Comparison of ENCODE assay signal across 1 cellular context in the genomic region with DNA sequence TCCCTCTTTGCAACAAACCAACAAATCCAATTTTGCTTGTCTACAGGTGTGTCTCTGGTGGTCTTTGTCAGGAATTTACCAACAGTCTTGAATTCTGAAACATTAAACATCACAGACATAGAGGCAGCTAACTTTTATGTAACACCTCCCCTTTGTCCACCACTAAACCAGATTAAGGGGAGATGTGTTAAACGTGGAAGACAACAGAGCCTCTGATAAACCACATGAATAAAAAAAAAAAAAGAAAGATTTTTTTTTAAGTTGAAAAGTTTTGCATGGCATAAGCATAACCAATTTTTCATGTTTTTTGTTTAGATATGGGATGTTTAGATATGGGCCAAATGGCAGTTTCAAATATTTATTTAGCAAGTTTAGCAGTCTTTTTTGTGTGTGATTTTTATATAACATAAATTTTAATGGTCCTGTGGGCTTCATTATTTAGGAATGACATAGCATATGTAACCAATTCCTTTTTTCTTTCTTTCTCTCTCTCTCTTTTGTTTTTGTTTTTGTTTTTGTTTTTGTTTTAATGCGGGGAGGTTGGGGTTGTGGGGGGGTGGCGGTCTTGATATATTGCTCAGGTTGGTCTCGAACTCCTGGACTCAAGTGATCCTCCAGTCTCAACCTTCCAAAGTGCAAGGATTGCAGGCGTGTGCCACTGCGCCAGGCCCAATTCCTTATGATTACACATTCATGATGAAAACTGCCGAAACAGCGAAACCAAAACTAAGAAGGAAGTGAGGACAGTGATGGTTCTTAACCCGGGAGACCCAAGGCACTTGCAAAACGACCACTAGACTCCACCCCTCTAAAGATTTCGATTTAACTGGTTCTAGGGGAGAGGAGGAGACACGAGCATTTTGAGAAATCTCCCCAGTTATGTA.
TF ChIP-seq lines count a peak whose summit lies in the region.

No MANE protein-coding gene starts in this region.

TF ChIP-seq in K562, 482 proteins besides CTCF, POLR2A, EP300 and RAD21 (continued from another document and continues in another):
- TF ChIP-seq FOXM1 (IDR thresholded peaks at IDR 0.05; ENCODE audit: low read depth) (peak; percentile 10; the same call in 1 of the 2 replicates), FOXM1 (CRISPR knock-in tag; IDR thresholded peaks at IDR 0.05; ENCODE audit: low read depth) (no peak), RBM14 (IDR thresholded peaks at IDR 0.05; ENCODE audit: borderline replicate concordance, insufficient read depth, low read depth, low read length) (no peak), TCF3 (CRISPR knock-in tag; IDR thresholded peaks at IDR 0.05) (no peak), KLF6 (CRISPR knock-in tag; IDR thresholded peaks at IDR 0.05; ENCODE audit: borderline replicate concordance) (no peak), ZNF253 (CRISPR knock-in tag; conservative IDR thresholded peaks at IDR 0.05) (no peak), FIP1L1 (IDR thresholded peaks at IDR 0.05; ENCODE audit: low read depth, low read length, poor library complexity, severe bottlenecking) (no peak), GTF2E2 (tag; IDR thresholded peaks at IDR 0.05) (peak; percentile 83; the same call in 1 of the 2 replicates), HMG20B (CRISPR knock-in tag; IDR thresholded peaks at IDR 0.05) (no peak), MCM3 (IDR thresholded peaks at IDR 0.05) (no peak), TCF7L2 (IDR thresholded peaks at IDR 0.05; ENCODE audit: low read depth, low read length) (no peak), JUN (IDR thresholded peaks at IDR 0.05; ENCODE audit: borderline replicate concordance, low read depth, low read length) (peak; percentile 79), JUN (CRISPR knock-in tag; IDR thresholded peaks at IDR 0.05; ENCODE audit: borderline replicate concordance) (no peak), ZNF354B (CRISPR knock-in tag; IDR thresholded peaks at IDR 0.05) (no peak), NR1H2 (CRISPR knock-in tag; IDR thresholded peaks at IDR 0.05) (no peak), KAT2B (IDR thresholded peaks at IDR 0.05; ENCODE audit: low read depth, low read length) (no peak), FOS (IDR thresholded peaks at IDR 0.05; ENCODE audit: extremely low read depth, insufficient read length) (no peak), STAT5A (IDR thresholded peaks at IDR 0.05; ENCODE audit: borderline replicate concordance, low read length) (no peak), TAF1 (IDR thresholded peaks at IDR 0.05; ENCODE audit: control insufficient read depth, extremely low read depth, insufficient read depth, low read length, severe bottlenecking) (no peak), PPARD (CRISPR knock-in tag; IDR thresholded peaks at IDR 0.05) (no peak), ZBTB7A (IDR thresholded peaks at IDR 0.05; ENCODE audit: borderline replicate concordance, control insufficient read depth, low read depth, low read length) (no peak), SP1 (CRISPR knock-in tag; IDR thresholded peaks at IDR 0.05) (no peak), ZNF778 (CRISPR knock-in tag; IDR thresholded peaks at IDR 0.05) (no peak), ADNP (tag; IDR thresholded peaks at IDR 0.05) (no peak), XRCC3 (IDR thresholded peaks at IDR 0.05) (no peak), DIDO1 (tag; IDR thresholded peaks at IDR 0.05; ENCODE audit: low read depth) (no peak), MEF2A (IDR thresholded peaks at IDR 0.05; ENCODE audit: control insufficient read depth, low read depth, low read length) (no peak), HDAC3 (IDR thresholded peaks at IDR 0.05; ENCODE audit: borderline replicate concordance, partially characterized antibody) (no peak), BACH1 (tag; IDR thresholded peaks at IDR 0.05) (no peak), C11orf30 (IDR thresholded peaks at IDR 0.05; ENCODE audit: low read depth) (peak; percentile 85), MTA2 (IDR thresholded peaks at IDR 0.05; ENCODE audit: low read depth) (no peak), SETDB1 (IDR thresholded peaks at IDR 0.05; ENCODE audit: low read length) (no peak), ZNF124 (CRISPR knock-in tag; IDR thresholded peaks at IDR 0.05) (no peak), NCOA1 (IDR thresholded peaks at IDR 0.05; ENCODE audit: low read depth) (peak; percentile 22; the same call in 1 of the 2 replicates), SREBF2 (CRISPR knock-in tag; IDR thresholded peaks at IDR 0.05) (no peak), RBM39 (optimal IDR thresholded peaks at IDR 0.05; ENCODE audit: low read depth, low read length) (no peak)
- TF ChIP-seq, protein P1, sequence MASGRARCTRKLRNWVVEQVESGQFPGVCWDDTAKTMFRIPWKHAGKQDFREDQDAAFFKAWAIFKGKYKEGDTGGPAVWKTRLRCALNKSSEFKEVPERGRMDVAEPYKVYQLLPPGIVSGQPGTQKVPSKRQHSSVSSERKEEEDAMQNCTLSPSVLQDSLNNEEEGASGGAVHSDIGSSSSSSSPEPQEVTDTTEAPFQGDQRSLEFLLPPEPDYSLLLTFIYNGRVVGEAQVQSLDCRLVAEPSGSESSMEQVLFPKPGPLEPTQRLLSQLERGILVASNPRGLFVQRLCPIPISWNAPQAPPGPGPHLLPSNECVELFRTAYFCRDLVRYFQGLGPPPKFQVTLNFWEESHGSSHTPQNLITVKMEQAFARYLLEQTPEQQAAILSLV (tag; IDR thresholded peaks at IDR 0.05): no peak
- TF ChIP-seq, protein P2, sequence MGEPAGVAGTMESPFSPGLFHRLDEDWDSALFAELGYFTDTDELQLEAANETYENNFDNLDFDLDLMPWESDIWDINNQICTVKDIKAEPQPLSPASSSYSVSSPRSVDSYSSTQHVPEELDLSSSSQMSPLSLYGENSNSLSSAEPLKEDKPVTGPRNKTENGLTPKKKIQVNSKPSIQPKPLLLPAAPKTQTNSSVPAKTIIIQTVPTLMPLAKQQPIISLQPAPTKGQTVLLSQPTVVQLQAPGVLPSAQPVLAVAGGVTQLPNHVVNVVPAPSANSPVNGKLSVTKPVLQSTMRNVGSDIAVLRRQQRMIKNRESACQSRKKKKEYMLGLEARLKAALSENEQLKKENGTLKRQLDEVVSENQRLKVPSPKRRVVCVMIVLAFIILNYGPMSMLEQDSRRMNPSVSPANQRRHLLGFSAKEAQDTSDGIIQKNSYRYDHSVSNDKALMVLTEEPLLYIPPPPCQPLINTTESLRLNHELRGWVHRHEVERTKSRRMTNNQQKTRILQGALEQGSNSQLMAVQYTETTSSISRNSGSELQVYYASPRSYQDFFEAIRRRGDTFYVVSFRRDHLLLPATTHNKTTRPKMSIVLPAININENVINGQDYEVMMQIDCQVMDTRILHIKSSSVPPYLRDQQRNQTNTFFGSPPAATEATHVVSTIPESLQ (CRISPR knock-in tag; IDR thresholded peaks at IDR 0.05): no peak
- TF ChIP-seq, protein P3, sequence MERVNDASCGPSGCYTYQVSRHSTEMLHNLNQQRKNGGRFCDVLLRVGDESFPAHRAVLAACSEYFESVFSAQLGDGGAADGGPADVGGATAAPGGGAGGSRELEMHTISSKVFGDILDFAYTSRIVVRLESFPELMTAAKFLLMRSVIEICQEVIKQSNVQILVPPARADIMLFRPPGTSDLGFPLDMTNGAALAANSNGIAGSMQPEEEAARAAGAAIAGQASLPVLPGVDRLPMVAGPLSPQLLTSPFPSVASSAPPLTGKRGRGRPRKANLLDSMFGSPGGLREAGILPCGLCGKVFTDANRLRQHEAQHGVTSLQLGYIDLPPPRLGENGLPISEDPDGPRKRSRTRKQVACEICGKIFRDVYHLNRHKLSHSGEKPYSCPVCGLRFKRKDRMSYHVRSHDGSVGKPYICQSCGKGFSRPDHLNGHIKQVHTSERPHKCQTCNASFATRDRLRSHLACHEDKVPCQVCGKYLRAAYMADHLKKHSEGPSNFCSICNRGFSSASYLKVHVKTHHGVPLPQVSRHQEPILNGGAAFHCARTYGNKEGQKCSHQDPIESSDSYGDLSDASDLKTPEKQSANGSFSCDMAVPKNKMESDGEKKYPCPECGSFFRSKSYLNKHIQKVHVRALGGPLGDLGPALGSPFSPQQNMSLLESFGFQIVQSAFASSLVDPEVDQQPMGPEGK (CRISPR knock-in tag; IDR thresholded peaks at IDR 0.05; ENCODE audit: borderline replicate concordance): no peak
- TF ChIP-seq, protein P4, sequence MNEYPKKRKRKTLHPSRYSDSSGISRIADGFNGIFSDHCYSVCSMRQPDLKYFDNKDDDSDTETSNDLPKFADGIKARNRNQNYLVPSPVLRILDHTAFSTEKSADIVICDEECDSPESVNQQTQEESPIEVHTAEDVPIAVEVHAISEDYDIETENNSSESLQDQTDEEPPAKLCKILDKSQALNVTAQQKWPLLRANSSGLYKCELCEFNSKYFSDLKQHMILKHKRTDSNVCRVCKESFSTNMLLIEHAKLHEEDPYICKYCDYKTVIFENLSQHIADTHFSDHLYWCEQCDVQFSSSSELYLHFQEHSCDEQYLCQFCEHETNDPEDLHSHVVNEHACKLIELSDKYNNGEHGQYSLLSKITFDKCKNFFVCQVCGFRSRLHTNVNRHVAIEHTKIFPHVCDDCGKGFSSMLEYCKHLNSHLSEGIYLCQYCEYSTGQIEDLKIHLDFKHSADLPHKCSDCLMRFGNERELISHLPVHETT (CRISPR knock-in tag; conservative IDR thresholded peaks at IDR 0.05 in 1 of 2, IDR thresholded peaks at IDR 0.05 in 1 of 2): no peak
- TF ChIP-seq, protein P5, sequence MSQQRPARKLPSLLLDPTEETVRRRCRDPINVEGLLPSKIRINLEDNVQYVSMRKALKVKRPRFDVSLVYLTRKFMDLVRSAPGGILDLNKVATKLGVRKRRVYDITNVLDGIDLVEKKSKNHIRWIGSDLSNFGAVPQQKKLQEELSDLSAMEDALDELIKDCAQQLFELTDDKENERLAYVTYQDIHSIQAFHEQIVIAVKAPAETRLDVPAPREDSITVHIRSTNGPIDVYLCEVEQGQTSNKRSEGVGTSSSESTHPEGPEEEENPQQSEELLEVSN (IDR thresholded peaks at IDR 0.05; ENCODE audit: borderline replicate concordance in 1 of 2, extremely low read depth in 1 of 2, insufficient read depth in 1 of 2, insufficient read length in 1 of 2, low read depth in 1 of 2, low read length in 1 of 2, poor library complexity in 1 of 2, severe bottlenecking in 1 of 2): no peak
- TF ChIP-seq, protein P6, sequence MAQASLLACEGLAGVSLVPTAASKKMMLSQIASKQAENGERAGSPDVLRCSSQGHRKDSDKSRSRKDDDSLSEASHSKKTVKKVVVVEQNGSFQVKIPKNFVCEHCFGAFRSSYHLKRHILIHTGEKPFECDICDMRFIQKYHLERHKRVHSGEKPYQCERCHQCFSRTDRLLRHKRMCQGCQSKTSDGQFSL (CRISPR knock-in tag; IDR thresholded peaks at IDR 0.05): peak; percentile 90
- TF ChIP-seq, protein P6 (tag; IDR thresholded peaks at IDR 0.05): peak in 1 of 2 experiments; percentile 89; a peak in 2 of 4 replicates
- TF ChIP-seq, protein P7, sequence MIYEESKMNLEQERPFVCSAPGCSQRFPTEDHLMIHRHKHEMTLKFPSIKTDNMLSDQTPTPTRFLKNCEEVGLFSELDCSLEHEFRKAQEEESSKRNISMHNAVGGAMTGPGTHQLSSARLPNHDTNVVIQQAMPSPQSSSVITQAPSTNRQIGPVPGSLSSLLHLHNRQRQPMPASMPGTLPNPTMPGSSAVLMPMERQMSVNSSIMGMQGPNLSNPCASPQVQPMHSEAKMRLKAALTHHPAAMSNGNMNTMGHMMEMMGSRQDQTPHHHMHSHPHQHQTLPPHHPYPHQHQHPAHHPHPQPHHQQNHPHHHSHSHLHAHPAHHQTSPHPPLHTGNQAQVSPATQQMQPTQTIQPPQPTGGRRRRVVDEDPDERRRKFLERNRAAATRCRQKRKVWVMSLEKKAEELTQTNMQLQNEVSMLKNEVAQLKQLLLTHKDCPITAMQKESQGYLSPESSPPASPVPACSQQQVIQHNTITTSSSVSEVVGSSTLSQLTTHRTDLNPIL (CRISPR knock-in tag; IDR thresholded peaks at IDR 0.05): no peak
- TF ChIP-seq, protein P8, sequence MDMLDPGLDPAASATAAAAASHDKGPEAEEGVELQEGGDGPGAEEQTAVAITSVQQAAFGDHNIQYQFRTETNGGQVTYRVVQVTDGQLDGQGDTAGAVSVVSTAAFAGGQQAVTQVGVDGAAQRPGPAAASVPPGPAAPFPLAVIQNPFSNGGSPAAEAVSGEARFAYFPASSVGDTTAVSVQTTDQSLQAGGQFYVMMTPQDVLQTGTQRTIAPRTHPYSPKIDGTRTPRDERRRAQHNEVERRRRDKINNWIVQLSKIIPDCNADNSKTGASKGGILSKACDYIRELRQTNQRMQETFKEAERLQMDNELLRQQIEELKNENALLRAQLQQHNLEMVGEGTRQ (CRISPR knock-in tag; IDR thresholded peaks at IDR 0.05): no peak
- TF ChIP-seq, protein P9, sequence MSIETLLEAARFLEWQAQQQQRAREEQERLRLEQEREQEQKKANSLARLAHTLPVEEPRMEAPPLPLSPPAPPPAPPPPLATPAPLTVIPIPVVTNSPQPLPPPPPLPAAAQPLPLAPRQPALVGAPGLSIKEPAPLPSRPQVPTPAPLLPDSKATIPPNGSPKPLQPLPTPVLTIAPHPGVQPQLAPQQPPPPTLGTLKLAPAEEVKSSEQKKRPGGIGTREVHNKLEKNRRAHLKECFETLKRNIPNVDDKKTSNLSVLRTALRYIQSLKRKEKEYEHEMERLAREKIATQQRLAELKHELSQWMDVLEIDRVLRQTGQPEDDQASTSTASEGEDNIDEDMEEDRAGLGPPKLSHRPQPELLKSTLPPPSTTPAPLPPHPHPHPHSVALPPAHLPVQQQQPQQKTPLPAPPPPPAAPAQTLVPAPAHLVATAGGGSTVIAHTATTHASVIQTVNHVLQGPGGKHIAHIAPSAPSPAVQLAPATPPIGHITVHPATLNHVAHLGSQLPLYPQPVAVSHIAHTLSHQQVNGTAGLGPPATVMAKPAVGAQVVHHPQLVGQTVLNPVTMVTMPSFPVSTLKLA (conservative IDR thresholded peaks at IDR 0.05): peak in 1 of 2 experiments; percentile 20; a peak in 1 of 4 replicates
- TF ChIP-seq, protein P10, sequence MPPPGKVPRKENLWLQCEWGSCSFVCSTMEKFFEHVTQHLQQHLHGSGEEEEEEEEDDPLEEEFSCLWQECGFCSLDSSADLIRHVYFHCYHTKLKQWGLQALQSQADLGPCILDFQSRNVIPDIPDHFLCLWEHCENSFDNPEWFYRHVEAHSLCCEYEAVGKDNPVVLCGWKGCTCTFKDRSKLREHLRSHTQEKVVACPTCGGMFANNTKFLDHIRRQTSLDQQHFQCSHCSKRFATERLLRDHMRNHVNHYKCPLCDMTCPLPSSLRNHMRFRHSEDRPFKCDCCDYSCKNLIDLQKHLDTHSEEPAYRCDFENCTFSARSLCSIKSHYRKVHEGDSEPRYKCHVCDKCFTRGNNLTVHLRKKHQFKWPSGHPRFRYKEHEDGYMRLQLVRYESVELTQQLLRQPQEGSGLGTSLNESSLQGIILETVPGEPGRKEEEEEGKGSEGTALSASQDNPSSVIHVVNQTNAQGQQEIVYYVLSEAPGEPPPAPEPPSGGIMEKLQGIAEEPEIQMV (tag; conservative IDR thresholded peaks at IDR 0.05; ENCODE audit: low read depth): no peak; the same call in 1 of the 2 replicates
- TF ChIP-seq, protein P11, sequence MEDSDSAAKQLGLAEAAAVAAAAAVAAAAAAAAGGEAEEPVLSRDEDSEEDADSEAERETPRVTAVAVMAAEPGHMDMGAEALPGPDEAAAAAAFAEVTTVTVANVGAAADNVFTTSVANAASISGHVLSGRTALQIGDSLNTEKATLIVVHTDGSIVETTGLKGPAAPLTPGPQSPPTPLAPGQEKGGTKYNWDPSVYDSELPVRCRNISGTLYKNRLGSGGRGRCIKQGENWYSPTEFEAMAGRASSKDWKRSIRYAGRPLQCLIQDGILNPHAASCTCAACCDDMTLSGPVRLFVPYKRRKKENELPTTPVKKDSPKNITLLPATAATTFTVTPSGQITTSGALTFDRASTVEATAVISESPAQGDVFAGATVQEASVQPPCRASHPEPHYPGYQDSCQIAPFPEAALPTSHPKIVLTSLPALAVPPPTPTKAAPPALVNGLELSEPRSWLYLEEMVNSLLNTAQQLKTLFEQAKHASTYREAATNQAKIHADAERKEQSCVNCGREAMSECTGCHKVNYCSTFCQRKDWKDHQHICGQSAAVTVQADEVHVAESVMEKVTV (CRISPR knock-in tag; IDR thresholded peaks at IDR 0.05): no peak
